In genomic region chr21:33266050-33266783, GRCh38 we compare ENCODE assay signal across 1 cellular context.
A peak's percentile ranks its signal among the peaks of the same experiment; 100 is the strongest.
TF ChIP-seq lines count a peak whose summit lies in the region.

IL10RB (plus strand) TSS chr21:33266367; CDS start chr21:33266466, 99 bp downstream.

TF ChIP-seq in HepG2, 621 proteins besides CTCF, POLR2A, EP300 and RAD21 (continued from another document):
- TF ChIP-seq ZNF512 (CRISPR knock-in tag; IDR thresholded peaks at IDR 0.05) = no peak
- TF ChIP-seq FIP1L1 (IDR thresholded peaks at IDR 0.05; ENCODE audit: borderline replicate concordance, insufficient read depth, low read depth, low read length) = no peak
- 0 out of 2 replicates have a peak, but pooled peaks have one; percentile 28 for TF ChIP-seq DR1 (CRISPR knock-in tag; IDR thresholded peaks at IDR 0.05)
- TF ChIP-seq U2AF2 (IDR thresholded peaks at IDR 0.05; ENCODE audit: low read depth, low read length) = no peak
- TF ChIP-seq SP2 (CRISPR knock-in tag; IDR thresholded peaks at IDR 0.05) = no peak; the same call in 1 of the 2 replicates
